ENCODE assay signal across 8 cellular contexts in the genomic region with DNA sequence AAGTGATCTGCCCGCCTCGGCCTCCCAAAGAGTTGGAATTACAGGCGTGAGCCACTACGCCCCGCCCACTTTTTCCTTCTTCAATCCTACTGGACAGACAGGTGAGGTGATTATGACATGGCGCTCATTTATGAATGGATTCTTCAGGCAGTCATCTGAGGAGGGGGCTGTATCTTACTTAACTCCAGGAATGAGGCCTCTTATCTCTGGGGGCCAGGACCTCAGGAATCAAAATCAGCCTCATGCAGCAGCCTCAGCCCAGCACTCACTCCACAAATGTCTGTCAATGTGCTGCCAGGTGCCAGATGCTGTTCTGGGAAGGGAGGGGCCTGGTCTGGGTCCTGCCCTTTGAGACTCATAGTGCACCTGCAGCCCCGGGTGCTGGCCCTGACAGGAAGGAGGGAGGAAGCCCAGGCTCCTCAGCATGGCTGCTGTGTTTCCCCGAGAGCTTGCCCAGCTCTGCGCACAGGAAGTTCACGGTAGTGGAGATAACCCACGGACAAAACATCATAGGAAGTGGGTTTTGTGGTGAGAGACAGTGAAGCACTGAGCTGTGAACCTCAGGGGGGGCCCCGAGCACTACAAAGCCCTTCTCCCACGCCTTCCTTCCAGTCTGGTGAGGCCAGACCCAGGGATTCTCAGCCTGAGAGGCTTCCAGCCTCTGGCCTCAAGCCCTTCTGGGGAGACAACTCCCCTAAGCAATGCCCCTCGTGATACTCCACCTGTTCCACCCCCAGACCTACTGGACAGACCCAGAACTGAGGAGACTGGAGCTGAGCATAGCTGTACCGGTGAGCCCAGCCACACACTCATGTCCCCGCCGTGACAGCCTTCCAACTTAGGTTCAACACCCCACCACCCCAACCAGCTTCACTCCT. TPM values are rescaled to one million over a fixed set of nuclear protein-coding genes. Genes with fewer than 3 reads are reported as not detected.
DNase-seq lines count a peak whose midpoint lies in the region; ATAC-seq and TF ChIP-seq lines count a peak whose summit lies in the region.

No MANE protein-coding gene starts in this region.

- DNase-seq in Right ventricle myocardium inferior (ENCODE audit: missing footprints) (no peak), left ventricle myocardium inferior (no peak), OCI-M1 (lab: John Stamatoyannopoulos, UW) (peak; percentile 86), iPS-NIHi11 (ENCODE audit: low spot score) (peak; percentile 50), AG20443 (ENCODE audit: low spot score) (no peak)
- DNase-seq in activated T-cell treated with anti-CD3 and anti-CD28 coated beads, Interleukin-2, amount 50 U/mL, for 24 hours = peak; percentile 84
- DNase-seq in stimulated activated CD4-positive, alpha-beta T cell treated with anti-CD3 and anti-CD28 coated beads, TNF-alpha, amount 100 ng/mL, for 48 hours (ENCODE audit: low read depth in 3 of 3) = peak; percentile 72 to 83 (median 75)

- H3K4me1 ChIP-seq in left ventricle myocardium inferior = peaks cover 15% of the 10 kb centered on the region

- no peaks in the 10 kb centered on the region for H3K9me3 Mint-ChIP-seq in activated T-cell treated with anti-CD3 and anti-CD28 coated beads, Interleukin-2, amount 50 U/mL, for 24 hours

- H3K27me3 Mint-ChIP-seq in activated T-cell treated with anti-CD3 and anti-CD28 coated beads, Interleukin-2, amount 50 U/mL, for 24 hours = no peaks in the 10 kb centered on the region

- peak overlapping the region; percentile 67 for H3K4me3 Mint-ChIP-seq in activated T-cell treated with anti-CD3 and anti-CD28 coated beads, Interleukin-2, amount 50 U/mL, for 24 hours

- ATAC-seq in Right ventricle myocardium inferior (peak; percentile 29), HG03097 (IDR thresholded peaks at IDR 0.05; ENCODE audit: low FRiP score, unreplicated experiment) (peak; percentile 97)

- H3K27ac ChIP-seq in left ventricle myocardium inferior (replicated peaks) = no peak overlapping the region

- no peaks in the 10 kb centered on the region for H3K36me3 ChIP-seq in left ventricle myocardium inferior

- no peak overlapping the region for H3K4me3 ChIP-seq in left ventricle myocardium inferior

- H3K4me1 Mint-ChIP-seq in activated T-cell treated with anti-CD3 and anti-CD28 coated beads, Interleukin-2, amount 50 U/mL, for 24 hours (ENCODE audit: low read depth) = peaks cover 53% of the 10 kb centered on the region

- H3K36me3 Mint-ChIP-seq in activated T-cell treated with anti-CD3 and anti-CD28 coated beads, Interleukin-2, amount 50 U/mL, for 24 hours (ENCODE audit: low read depth) = peaks cover 43% of the 10 kb centered on the region

- no peak for TF ChIP-seq CTCF in left ventricle myocardium inferior (IDR thresholded peaks at IDR 0.05; ENCODE audit: borderline replicate concordance)

- intact Hi-C loops in Right ventricle myocardium inferior (cut with DNase I) = no loop called here
- intact Hi-C loops in left ventricle myocardium inferior (cut with micrococcal nuclease) = no loop called here

- H3K27me3 ChIP-seq in left ventricle myocardium inferior (ENCODE audit: low read depth) = no peaks in the 10 kb centered on the region

- H3K27ac Mint-ChIP-seq in activated T-cell treated with anti-CD3 and anti-CD28 coated beads, Interleukin-2, amount 50 U/mL, for 24 hours = peak overlapping the region; percentile 91

- H3K9me3 ChIP-seq in left ventricle myocardium inferior (replicated peaks) = no peaks in the 10 kb centered on the region

RNA-seq across cellular contexts. Expression of gene GALNT6, which starts 22.3 kb away (rescaled TPM):
- total RNA-seq in Right ventricle myocardium inferior (1.7 TPM), left ventricle myocardium inferior (0.60 TPM)

RNA-seq across cellular contexts. Expression of gene CELA1, which starts 22.4 kb away (rescaled TPM):
- total RNA-seq in Right ventricle myocardium inferior (not detected), left ventricle myocardium inferior (not detected)

RNA-seq across cellular contexts. Expression of gene BIN2, which starts 44.9 kb away (rescaled TPM):
- 2.0 TPM for total RNA-seq in Right ventricle myocardium inferior
- 1.6 TPM for total RNA-seq in left ventricle myocardium inferior

RNA-seq across cellular contexts. Expression of gene SLC4A8, which starts 55.8 kb away (rescaled TPM):
- total RNA-seq in Right ventricle myocardium inferior (0.08 TPM), left ventricle myocardium inferior (0.14 TPM)

Comparison
In these comparisons a context has a peak if more than half of its experiments do, and no peak if none do; other contexts are left out.
1. DNase-seq: peak in OCI-M1 (single experiment), activated T-cell treated with anti-CD3 and anti-CD28 coated beads, Interleukin-2, amount 50 U/mL, for 24 hours (single experiment), iPS-NIHi11 (single experiment) and stimulated activated CD4-positive, alpha-beta T cell treated with anti-CD3 and anti-CD28 coated beads, TNF-alpha, amount 100 ng/mL, for 48 hours (3 of 3); none in Right ventricle myocardium inferior (single experiment), left ventricle myocardium inferior (single experiment) and AG20443 (single experiment).